Comparison of ENCODE assay signal across 8 cellular contexts in genomic region chr7:129224251-129225205, GRCh38. TPM values are rescaled to one million over a fixed set of nuclear protein-coding genes. Genes with fewer than 3 reads are reported as not detected.
A peak's percentile ranks its signal among the peaks of the same experiment; 100 is the strongest.
DNase-seq lines count a peak whose midpoint lies in the region; ATAC-seq lines count a peak whose summit lies in the region.

Gene AHCYL2 (plus strand): TSS chr7:129225030.

- ATAC-seq in GM21360 (IDR thresholded peaks at IDR 0.05; ENCODE audit: unreplicated experiment): peak; percentile 80

- DNase-seq in COLO829 (ENCODE audit: low spot score) (peak; percentile 97), HT-29 (ENCODE audit: low spot score) (peak; percentile 100), lung microvascular endothelial cell (ENCODE audit: low read depth in 2 of 2) (peak; percentile 97 to 98)
- peak; percentile 99 for DNase-seq in NK-92 treated with Interleukin-12 subunit alpha and Interleukin-12 subunit beta, amount 100 ng/mL, for 24 hours (lab: John Stamatoyannopoulos, UW)
- peak; percentile 88 to 97 for DNase-seq in activated CD8-positive, alpha-beta memory T cell treated with anti-CD3 and anti-CD28 coated beads for 1 hour (ENCODE audit: extremely low read depth in 1 of 2, low read depth in 1 of 2)
- peak; percentile 97 for DNase-seq in effector CD4-positive, alpha-beta T cell
- DNase-seq in stimulated activated CD4-positive, alpha-beta T cell treated with anti-CD3 and anti-CD28 coated beads, TNF-alpha, amount 100 ng/mL, for 4 hours (ENCODE audit: low read depth in 3 of 3): peak; percentile 94 to 98 (median 98)

RNA-seq across cellular contexts. Expression of gene AHCYL2, which starts in this region (rescaled TPM):
- 8.4 and 8.6 TPM in 2 replicates for total RNA-seq in HT-29 (2014; rRNA removed; shearing (Covaris generic))
- 6.5 and 6.9 TPM in 2 replicates for total RNA-seq in lung microvascular endothelial cell

Comparison
In these comparisons a context has a peak if more than half of its experiments do, and no peak if none do; other contexts are left out.
1. Peak in every context shown above with its lines: DNase-seq and ATAC-seq.